In genomic region chr6:68642081-68642480, GRCh38 we compare ENCODE assay signal across 30 cellular contexts. TPM values are rescaled to one million over a fixed set of nuclear protein-coding genes. Genes with fewer than 3 reads are reported as not detected.
"Had no signal": no experiment of that assay in that cellular context is flagged by ENCODE, and none has a peak within 500 bp of the region (broad histone marks: within the 10 kb centered on the region; RNA-seq: fewer than 3 reads in every experiment).

No MANE protein-coding gene starts in this region.

- H3K9me3 Mint-ChIP-seq: mesothelial cell of epicardium; naive B cell; neural progenitor cell; stimulated activated effector memory CD8-positive, alpha-beta T cell treated with anti-CD3 and anti-CD28 coated beads, Interleukin-12 subunit alpha, Interleukin-12 subunit beta, amount 100 ng/mL, for 72 hours had no signal

- H3K79me2 ChIP-seq: parathyroid adenoma had no signal

- H3K4me3 ChIP-seq: esophagus squamous epithelium, mucosa of descending colon, neural progenitor cell, prostate gland, right atrium auricular region, sigmoid colon, stomach, vagina had no signal

- H3K36me3 ChIP-seq: esophagus squamous epithelium, neural progenitor cell, prostate gland, right atrium auricular region, sigmoid colon, stomach, vagina had no signal

- H3K36me3 Mint-ChIP-seq: immature natural killer cell; mesothelial cell of epicardium; naive B cell; natural killer cell treated with Interleukin-12 subunit alpha and Interleukin-12 subunit beta and Interleukin-15 and Interleukin-18, amount 100 ng/mL, for 72 hours; stimulated activated effector memory CD8-positive, alpha-beta T cell treated with anti-CD3 and anti-CD28 coated beads, Interleukin-12 subunit alpha, Interleukin-12 subunit beta, amount 100 ng/mL, for 72 hours had no signal

- H3K9me3 ChIP-seq: esophagus squamous epithelium, mucosa of descending colon, prostate gland, right atrium auricular region, sigmoid colon, stomach, vagina had no signal

- DNase-seq: dermis blood vessel endothelial cell; effector memory CD8-positive, alpha-beta T cell; erythroblast; esophagus squamous epithelium; foreskin melanocyte; hypothalamus; immature natural killer cell; mesenchymal stem cell; mucosa of descending colon; naive B cell; sigmoid colon; stimulated activated CD4-positive, alpha-beta T cell treated with anti-CD3 and anti-CD28 coated beads, Interleukin-2, amount 100 ng/mL, for 24 hours; stimulated activated CD4-positive, alpha-beta T cell treated with anti-CD3 and anti-CD28 coated beads, Interleukin-4, amount 100 ng/mL, for 24 hours; stimulated activated naive CD4-positive, alpha-beta T cell treated with Interleukin-2 at 50 U/mL for 16 hours; stomach; trophoblast cell had no signal

- H2AFZ ChIP-seq: neural progenitor cell, parathyroid adenoma had no signal

- H3K4me2 ChIP-seq: neural progenitor cell had no signal

- H3K4me1 ChIP-seq: parathyroid adenoma, prostate gland, right atrium auricular region, sigmoid colon, vagina had no signal

- H3K27me3 ChIP-seq: right atrium auricular region, vagina had no signal

- FAIRE-seq: endometrium, keratinocyte had no signal

- H3K4me3 Mint-ChIP-seq: effector memory CD8-positive, alpha-beta T cell; immature natural killer cell; mesothelial cell of epicardium; naive B cell; natural killer cell treated with Interleukin-12 subunit alpha and Interleukin-12 subunit beta and Interleukin-15 and Interleukin-18, amount 100 ng/mL, for 72 hours; neural progenitor cell; stimulated activated effector memory CD8-positive, alpha-beta T cell treated with anti-CD3 and anti-CD28 coated beads, Interleukin-12 subunit alpha, Interleukin-12 subunit beta, amount 100 ng/mL, for 72 hours had no signal

- H3K27ac ChIP-seq: esophagus squamous epithelium, neural progenitor cell, parathyroid adenoma, prostate gland, stomach, vagina had no signal

- ATAC-seq: effector memory CD8-positive, alpha-beta T cell; left lobe of liver; mucosa of descending colon; natural killer cell treated with Interleukin-12 subunit alpha and Interleukin-12 subunit beta and Interleukin-15 and Interleukin-18, amount 100 ng/mL, for 72 hours; stimulated activated effector memory CD8-positive, alpha-beta T cell treated with anti-CD3 and anti-CD28 coated beads, Interleukin-12 subunit alpha, Interleukin-12 subunit beta, amount 100 ng/mL, for 72 hours had no signal

- H3K9ac ChIP-seq: neural progenitor cell, parathyroid adenoma had no signal

- H3K27ac Mint-ChIP-seq: effector memory CD8-positive, alpha-beta T cell; immature natural killer cell; mesothelial cell of epicardium; naive B cell; natural killer cell treated with Interleukin-12 subunit alpha and Interleukin-12 subunit beta and Interleukin-15 and Interleukin-18, amount 100 ng/mL, for 72 hours; neural progenitor cell; stimulated activated effector memory CD8-positive, alpha-beta T cell treated with anti-CD3 and anti-CD28 coated beads, Interleukin-12 subunit alpha, Interleukin-12 subunit beta, amount 100 ng/mL, for 72 hours had no signal

- H3K4me1 Mint-ChIP-seq: naive B cell; stimulated activated effector memory CD8-positive, alpha-beta T cell treated with anti-CD3 and anti-CD28 coated beads, Interleukin-12 subunit alpha, Interleukin-12 subunit beta, amount 100 ng/mL, for 72 hours had no signal

RNA-seq across cellular contexts. Expression of gene ADGRB3, which starts 7.0 kb away (rescaled TPM):
- total RNA-seq: chondrocyte; dermis blood vessel endothelial cell; lung microvascular endothelial cell; natural killer cell treated with Interleukin-12 subunit alpha and Interleukin-12 subunit beta and Interleukin-15 and Interleukin-18, amount 100 ng/mL, for 72 hours; osteoblast had no signal
- polyA plus RNA-seq: immature natural killer cell, keratinocyte had no signal
